9 cellular contexts compared by ENCODE assay signal in the genomic region with DNA sequence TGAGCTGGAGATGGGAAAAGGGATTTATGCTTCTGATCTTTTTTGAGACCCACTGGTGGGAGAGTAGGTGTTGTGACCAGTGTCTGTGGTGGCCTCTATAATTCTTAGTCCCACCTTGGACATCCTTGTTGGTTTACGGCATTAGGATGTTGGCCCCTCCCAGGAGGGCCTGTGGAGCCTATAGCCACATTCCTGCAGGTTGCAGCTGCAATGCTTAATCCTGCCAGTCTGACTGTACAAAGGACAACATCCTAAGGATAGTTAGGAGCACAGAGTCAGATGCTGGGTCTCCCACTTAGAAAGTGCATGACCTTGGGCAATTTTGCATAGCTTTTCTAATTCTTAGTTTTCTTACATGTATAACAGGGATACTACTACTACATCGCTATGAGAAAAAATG.
A peak's percentile ranks its signal among the peaks of the same experiment; 100 is the strongest.
DNase-seq lines count a peak whose midpoint lies in the region; ATAC-seq and TF ChIP-seq lines count a peak whose summit lies in the region.
"Had no signal": no experiment of that assay in that cellular context is flagged by ENCODE, and none has a peak within 500 bp of the region (broad histone marks: within the 10 kb centered on the region; RNA-seq: fewer than 3 reads in every experiment).

No MANE protein-coding gene starts in this region.

- peak overlapping the region; percentile 35 for H3K4me3 ChIP-seq in brain microvascular endothelial cell (ENCODE audit: low read depth, low read length)
- H3K4me3 ChIP-seq in neural progenitor cell = no peak overlapping the region
- no peak overlapping the region for H3K4me3 ChIP-seq in right atrium auricular region

- no peak overlapping the region for H3K27ac Mint-ChIP-seq in neural progenitor cell

- H3K27ac ChIP-seq in brain microvascular endothelial cell = peak overlapping the region; percentile 85
- no peak overlapping the region for H3K27ac ChIP-seq in neural progenitor cell
- no peak overlapping the region for H3K27ac ChIP-seq in right atrium auricular region

- H3K4me1 ChIP-seq in neural progenitor cell (peaks cover 17% of the 10 kb centered on the region), right atrium auricular region (peaks cover 0 to 38% of the 10 kb centered on the region in 2 donors)

- H3K79me2 ChIP-seq in neural progenitor cell (ENCODE audit: low read depth) = no peaks in the 10 kb centered on the region

- DNase-seq in Caki2 (ENCODE audit: low read depth) (peak; percentile 12), M059J (ENCODE audit: low read depth) (peak; percentile 40), brain microvascular endothelial cell (peak; percentile 12), neural progenitor cell (ENCODE audit: low spot score) (peak; percentile 26), amygdala (lab: John Stamatoyannopoulos, UW) (no peak), right atrium auricular region (ENCODE audit: low spot score) (no peak)
- DNase-seq in stimulated activated CD4-positive, alpha-beta T cell treated with anti-CD3 and anti-CD28 coated beads, Interleukin-12 subunit alpha, Interleukin-12 subunit beta, amount 100 ng/mL, for 4 hours = no peak
- DNase-seq: GDM1 had no signal

- ATAC-seq in HG02938 (IDR thresholded peaks at IDR 0.05; ENCODE audit: unreplicated experiment) = no peak

- no peak for TF ChIP-seq CTCF in brain microvascular endothelial cell (IDR thresholded peaks at IDR 0.05; ENCODE audit: low read depth, low read length, missing control alignments)
- TF ChIP-seq CTCF in neural progenitor cell (IDR thresholded peaks at IDR 0.05) = no peak
- TF ChIP-seq CTCF in right atrium auricular region (IDR thresholded peaks at IDR 0.05) = no peak

- no peaks in the 10 kb centered on the region for H4K20me1 ChIP-seq in neural progenitor cell (ENCODE audit: low read depth)

- H3K27me3 Mint-ChIP-seq in neural progenitor cell (ENCODE audit: insufficient read depth, low read depth) = no peaks in the 10 kb centered on the region

- H3K9ac ChIP-seq in neural progenitor cell = no peak overlapping the region

- H3K4me3 Mint-ChIP-seq in neural progenitor cell = no peak overlapping the region

- H3K4me1 Mint-ChIP-seq in neural progenitor cell = peaks cover 20% of the 10 kb centered on the region

- H3K27me3 ChIP-seq in brain microvascular endothelial cell (replicated peaks) (no peaks in the 10 kb centered on the region), neural progenitor cell (no peaks in the 10 kb centered on the region), right atrium auricular region (no peaks in the 10 kb centered on the region)

- no peaks in the 10 kb centered on the region for H3K36me3 Mint-ChIP-seq in neural progenitor cell

- H3K9me3 Mint-ChIP-seq in neural progenitor cell = peaks cover 3% of the 10 kb centered on the region

- H3K9me3 ChIP-seq in neural progenitor cell (ENCODE audit: low read depth) (no peaks in the 10 kb centered on the region), right atrium auricular region (no peaks in the 10 kb centered on the region)

- H3K36me3 ChIP-seq in brain microvascular endothelial cell (replicated peaks) (no peaks in the 10 kb centered on the region), neural progenitor cell (no peaks in the 10 kb centered on the region), right atrium auricular region (no peaks in the 10 kb centered on the region)

- H3K4me2 ChIP-seq in neural progenitor cell = no peak overlapping the region

- H2AFZ ChIP-seq in neural progenitor cell (replicated peaks) = no peak overlapping the region

- H3F3A ChIP-seq in neural progenitor cell (ENCODE audit: low read depth) = no peaks in the 10 kb centered on the region

- in situ Hi-C loops in Caki2 (cut with HindIII; ENCODE audit: low pct_unique_long_range_greater_than_20kb, low sequenced_read_pairs) (no loop called here), brain microvascular endothelial cell (cut with HindIII; ENCODE audit: low pct_ligation_motif_present, low sequenced_read_pairs) (no loop called here)

Comparison
In these comparisons a context has a peak if more than half of its experiments do, and no peak if none do; other contexts are left out.
1. DNase-seq: peak in Caki2 (single experiment), M059J (single experiment), brain microvascular endothelial cell (single experiment) and neural progenitor cell (single experiment); none in amygdala (0 of 56), stimulated activated CD4-positive, alpha-beta T cell treated with anti-CD3 and anti-CD28 coated beads, Interleukin-12 subunit alpha, Interleukin-12 subunit beta, amount 100 ng/mL, for 4 hours (single experiment) and right atrium auricular region (single experiment).